Comparison of ENCODE assay signal across 8 cellular contexts in genomic region chr11:79615425-79615824, GRCh38.
"Had no signal": no experiment of that assay in that cellular context is flagged by ENCODE, and none has a peak within 500 bp of the region (broad histone marks: within the 10 kb centered on the region; RNA-seq: fewer than 3 reads in every experiment).

No MANE protein-coding gene starts in this region.

- FAIRE-seq: H1, H54, K562 had no signal

- H3K27ac ChIP-seq: HL-60 had no signal

- H3K4me3 Mint-ChIP-seq: GM23338, H9 had no signal

- H2AFZ ChIP-seq: GM23338 had no signal

- ATAC-seq: GM23338, K562 had no signal

- H3K9me3 Mint-ChIP-seq: GM23338, H9 had no signal

- DNase-seq: H9, HCEC 1CT, IMR-90 had no signal

- H3K27ac Mint-ChIP-seq: GM23338, H9 had no signal

- H3K4me1 Mint-ChIP-seq: GM23338, H9 had no signal

- H3K4me3 ChIP-seq: GM23338, K562 had no signal

- H3K4me2 ChIP-seq: GM23338 had no signal
